18 cellular contexts compared by ENCODE assay signal in genomic region chr15:72281713-72282112, GRCh38. TPM values are rescaled to one million over a fixed set of nuclear protein-coding genes. Genes with fewer than 3 reads are reported as not detected.
"Had no signal": no experiment of that assay in that cellular context is flagged by ENCODE, and none has a peak within 500 bp of the region (broad histone marks: within the 10 kb centered on the region; RNA-seq: fewer than 3 reads in every experiment).

No MANE protein-coding gene starts in this region.

- H3K4me3 ChIP-seq: adrenal gland, gastroesophageal sphincter, neural progenitor cell, sigmoid colon, stomach, testis, upper lobe of left lung had no signal

- FAIRE-seq: colon, islet of Langerhans had no signal

- H3K36me3 ChIP-seq: adrenal gland, gastroesophageal sphincter, neural progenitor cell, sigmoid colon, stomach, upper lobe of left lung had no signal

- ATAC-seq: activated CD8-positive, alpha-beta T cell treated with anti-CD3 and anti-CD28 coated beads for 36 hours; activated T-cell treated with anti-CD3 and anti-CD28 coated beads, Interleukin-2, amount 50 U/mL, for 4 hours; gastroesophageal sphincter had no signal

- DNase-seq: activated B cell treated with CpG ODN at 0.5 μM for 24 hours; activated CD4-positive, alpha-beta T cell treated with anti-CD3 and anti-CD28 coated beads for 48 hours; activated CD8-positive, alpha-beta T cell treated with anti-CD3 and anti-CD28 coated beads for 36 hours; activated effector memory CD4-positive, alpha-beta T cell treated with anti-CD3 and anti-CD28 coated beads, Interleukin-2, amount 50 U/mL, for 16 hours; activated T-cell treated with anti-CD3 and anti-CD28 coated beads, Interleukin-2, amount 50 U/mL, for 4 hours; erythroblast; naive B cell; sigmoid colon; stimulated activated CD4-positive, alpha-beta T cell treated with anti-CD3 and anti-CD28 coated beads, Interleukin-1b, Interleukin-23, amount 100 ng/mL, for 48 hours; stomach; testis; upper lobe of left lung had no signal

- H3K27me3 ChIP-seq: adrenal gland, gastroesophageal sphincter, sigmoid colon, stomach, testis, upper lobe of left lung had no signal

RNA-seq across cellular contexts. Expression of gene CELF6, which starts 38.2 kb away (rescaled TPM):
- total RNA-seq: pulmonary artery endothelial cell had no signal
